Comparison of ENCODE assay signal across 27 cellular contexts in the genomic region with DNA sequence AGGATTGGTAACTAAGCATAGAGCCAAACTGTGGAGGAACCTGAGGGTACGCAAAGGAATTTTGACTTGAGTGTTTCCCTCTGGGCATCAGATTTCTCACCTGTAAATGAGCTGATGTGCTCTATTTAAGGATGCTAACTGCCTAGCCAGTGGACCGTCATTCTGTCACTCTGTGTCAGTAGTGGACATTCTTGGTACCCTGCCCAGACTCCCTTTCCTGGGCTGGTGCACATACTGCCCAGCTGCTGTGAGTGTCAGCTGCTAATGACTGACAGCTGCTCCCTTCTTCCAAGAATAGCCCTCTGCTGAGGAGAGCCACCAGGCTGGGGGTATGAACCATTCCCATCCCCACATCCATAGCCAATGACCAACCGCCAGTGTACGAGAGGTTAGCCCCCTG.
"Had no signal": no experiment of that assay in that cellular context is flagged by ENCODE, and none has a peak within 500 bp of the region (broad histone marks: within the 10 kb centered on the region; RNA-seq: fewer than 3 reads in every experiment).

No MANE protein-coding gene starts in this region.

- DNase-seq: activated CD4-positive, alpha-beta T cell treated with anti-CD3 and anti-CD28 coated beads for 48 hours; activated CD4-positive, alpha-beta T cell treated with anti-CD3 and anti-CD28 coated beads, Interleukin-2, amount 50 U/mL, for 4 hours; activated CD4-positive, CD25-positive, alpha-beta regulatory T cell treated with anti-CD3 and anti-CD28 coated beads, Interleukin-2, amount 50 U/mL, for 72 hours; activated CD8-positive, alpha-beta memory T cell treated with anti-CD3 and anti-CD28 coated beads, Interleukin-2, amount 50 U/mL, for 48 hours; activated CD8-positive, alpha-beta T cell treated with anti-CD3 and anti-CD28 coated beads, Interleukin-2, amount 10 ng/mL, durations not matched to agents 7 days and 5 days; activated naive CD4-positive, alpha-beta T cell treated with anti-CD3 and anti-CD28 coated beads for 36 hours; activated T-cell treated with anti-CD3 and anti-CD28 coated beads, Interleukin-2, amount 50 U/mL, for 1 hour; brain microvascular endothelial cell; IMR-90; Kasumi-1; KBM-7; NCI-H1048; NCI-H1417; NCI-H1694; NCI-H2029; NCI-H2107; NCI-H345; NCI-H510A; NCI-H526 treated with DMSO at 0.1 percent for 48 hours; NCI-H82; Peyer's patch; SHP77 treated with DMSO at 0.1 percent for 48 hours; T-helper 17 cell; T-helper 9 cell had no signal

- H3K4me1 ChIP-seq: Peyer's patch had no signal

- H3K9me3 ChIP-seq: Peyer's patch had no signal

- H3K27me3 ChIP-seq: brain microvascular endothelial cell, cardiac muscle cell, Peyer's patch had no signal

- ATAC-seq: activated CD8-positive, alpha-beta T cell treated with anti-CD3 and anti-CD28 coated beads, Interleukin-2, amount 10 ng/mL, durations not matched to agents 7 days and 5 days; T-helper 17 cell; WTC11 had no signal

- H3K27ac ChIP-seq: brain microvascular endothelial cell, cardiac muscle cell, Peyer's patch, RWPE1 had no signal

- H3K36me3 ChIP-seq: brain microvascular endothelial cell, cardiac muscle cell, Peyer's patch had no signal

- H3K4me3 ChIP-seq: cardiac muscle cell, Peyer's patch had no signal
